ENCODE assay signal across 13 cellular contexts in the genomic region with DNA sequence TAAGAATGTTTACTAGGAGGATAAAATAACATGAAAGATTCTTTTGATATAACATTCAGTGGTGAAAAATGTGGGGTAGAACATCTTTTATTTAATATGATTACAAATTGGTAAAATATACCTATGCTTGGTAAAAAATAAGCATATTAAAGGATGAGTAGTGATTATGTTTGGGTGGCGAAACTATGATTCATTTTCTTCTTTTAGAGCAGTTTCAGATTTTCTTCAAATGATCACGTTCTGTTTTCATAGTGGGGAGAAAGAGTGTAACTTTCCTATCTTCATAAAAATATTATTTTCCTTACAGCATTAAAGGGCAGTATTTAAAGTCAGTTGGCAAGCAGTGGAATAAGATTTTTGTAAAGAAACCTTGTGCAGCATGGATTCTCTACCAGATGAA. TPM values are rescaled to one million over a fixed set of nuclear protein-coding genes. Genes with fewer than 3 reads are reported as not detected.
DNase-seq lines count a peak whose midpoint lies in the region; ATAC-seq lines count a peak whose summit lies in the region.
"Had no signal": no experiment of that assay in that cellular context is flagged by ENCODE, and none has a peak within 500 bp of the region (broad histone marks: within the 10 kb centered on the region; RNA-seq: fewer than 3 reads in every experiment).

No MANE protein-coding gene starts in this region.

- no peaks in the 10 kb centered on the region for H3K9me3 Mint-ChIP-seq in activated T-cell treated with anti-CD3 and anti-CD28 coated beads, Interleukin-2, amount 50 U/mL, for 72 hours
- no peaks in the 10 kb centered on the region for H3K9me3 Mint-ChIP-seq in activated naive CD8-positive, alpha-beta T cell (ENCODE audit: low read depth)
- no peaks in the 10 kb centered on the region for H3K9me3 Mint-ChIP-seq in naive thymus-derived CD8-positive, alpha-beta T cell
- H3K9me3 Mint-ChIP-seq: GM23338 had no signal

- H3K4me1 Mint-ChIP-seq in activated T-cell treated with anti-CD3 and anti-CD28 coated beads, Interleukin-2, amount 50 U/mL, for 72 hours (ENCODE audit: low read depth), result peaks cover 40% of the 10 kb centered on the region
- peaks cover 56% of the 10 kb centered on the region for H3K4me1 Mint-ChIP-seq in activated naive CD8-positive, alpha-beta T cell (ENCODE audit: low read depth)
- H3K4me1 Mint-ChIP-seq in naive thymus-derived CD8-positive, alpha-beta T cell, result peaks cover 21 to 61% (median 49%) of the 10 kb centered on the region in 4 donors

- no peaks in the 10 kb centered on the region for H3K27me3 Mint-ChIP-seq in activated T-cell treated with anti-CD3 and anti-CD28 coated beads, Interleukin-2, amount 50 U/mL, for 72 hours (ENCODE audit: low read depth)
- no peaks in the 10 kb centered on the region for H3K27me3 Mint-ChIP-seq in activated naive CD8-positive, alpha-beta T cell
- no peaks in the 10 kb centered on the region for H3K27me3 Mint-ChIP-seq in naive thymus-derived CD8-positive, alpha-beta T cell

- peak; percentile 34 to 58 for ATAC-seq in activated CD4-positive, CD25-positive, alpha-beta regulatory T cell treated with anti-CD3 and anti-CD28 coated beads, Interleukin-2, amount 50 U/mL, for 24 hours
- no peak for ATAC-seq in activated T-cell treated with anti-CD3 and anti-CD28 coated beads, Interleukin-2, amount 50 U/mL, for 72 hours (replicated peaks in 1 of 2)
- ATAC-seq in naive thymus-derived CD8-positive, alpha-beta T cell, result no peak
- ATAC-seq: GM12878, GM23338 had no signal

- H3K36me3 Mint-ChIP-seq in activated T-cell treated with anti-CD3 and anti-CD28 coated beads, Interleukin-2, amount 50 U/mL, for 72 hours (ENCODE audit: insufficient read depth in 2 of 2), result peaks cover 2 to 5% of the 10 kb centered on the region in 2 donors
- H3K36me3 Mint-ChIP-seq in activated naive CD8-positive, alpha-beta T cell, result peaks cover 12% of the 10 kb centered on the region
- H3K36me3 Mint-ChIP-seq in naive thymus-derived CD8-positive, alpha-beta T cell, result peaks cover 0 to 22% (median 15%) of the 10 kb centered on the region in 3 donors

- POLR2A ChIA-PET in naive thymus-derived CD8-positive, alpha-beta T cell (lab: Charles Lee), result interaction anchor here (0.6 to 6.7 kb wide), 2 partner anchors 15 to 214 kb away, joined by 7 to 131 read pairs; a partner anchor contains a TSS

- H3K4me3 Mint-ChIP-seq in activated T-cell treated with anti-CD3 and anti-CD28 coated beads, Interleukin-2, amount 50 U/mL, for 72 hours, result peak overlapping the region in 1 of 2 donors; percentile 37
- H3K4me3 Mint-ChIP-seq in activated naive CD8-positive, alpha-beta T cell, result no peak overlapping the region
- peak overlapping the region in 6 of 10 donors; percentile 7 to 57 (median 44) for H3K4me3 Mint-ChIP-seq in naive thymus-derived CD8-positive, alpha-beta T cell
- H3K4me3 Mint-ChIP-seq: CD14-positive monocyte, GM23338 had no signal

- no peak for DNase-seq in activated CD4-positive, CD25-positive, alpha-beta regulatory T cell (lab: John Stamatoyannopoulos, UW)
- DNase-seq in activated T-cell treated with anti-CD3 and anti-CD28 coated beads, Interleukin-2, amount 50 U/mL, for 72 hours, result no peak
- DNase-seq in activated T-cell treated with anti-CD3 and anti-CD28 coated beads, Interleukin-2, amount 50 U/mL, for 1 hour, result no peak
- no peak for DNase-seq in naive thymus-derived CD8-positive, alpha-beta T cell
- DNase-seq in NCI-H1105 treated with DMSO at 0.1 percent for 48 hours (lab: John Stamatoyannopoulos, UW) (no peak), germinal center (ENCODE audit: low spot score) (no peak)
- DNase-seq: DMS79, H7 had no signal

- H3K27ac Mint-ChIP-seq in activated T-cell treated with anti-CD3 and anti-CD28 coated beads, Interleukin-2, amount 50 U/mL, for 72 hours, result peak overlapping the region; percentile 57
- H3K27ac Mint-ChIP-seq in activated naive CD8-positive, alpha-beta T cell, result peak overlapping the region; percentile 36
- peak overlapping the region in 9 of 10 donors; percentile 2 to 97 (median 86) for H3K27ac Mint-ChIP-seq in naive thymus-derived CD8-positive, alpha-beta T cell
- H3K27ac Mint-ChIP-seq: CD14-positive monocyte, GM23338 had no signal

RNA-seq across cellular contexts. Expression of a gene that starts 15.5 kb away (rescaled TPM):
- 10 to 100 TPM; 21.2 to 25.2 TPM for total RNA-seq in activated T-cell treated with anti-CD3 and anti-CD28 coated beads, Interleukin-2, amount 50 U/mL, for 72 hours
- total RNA-seq in naive thymus-derived CD8-positive, alpha-beta T cell, result 10 to 100 TPM; 15.6 to 18.5 TPM
- polyA plus RNA-seq in naive thymus-derived CD8-positive, alpha-beta T cell, result 10 to 100 TPM in 2 of 3 donors, 1 to 10 TPM in 1; 8.9 to 22.5 (median 15.8) TPM

RNA-seq across cellular contexts. Expression of a gene that starts 15.8 kb away (rescaled TPM):
- total RNA-seq in activated T-cell treated with anti-CD3 and anti-CD28 coated beads, Interleukin-2, amount 50 U/mL, for 72 hours, result 10 to 100 TPM; 32.5 to 42.1 TPM
- total RNA-seq in naive thymus-derived CD8-positive, alpha-beta T cell, result 1 to 10 TPM; 4.8 to 7.8 TPM
- polyA plus RNA-seq in naive thymus-derived CD8-positive, alpha-beta T cell, result 1 to 10 TPM; 1.7 to 2.9 (median 1.9) TPM

Comparison
In these comparisons a context has a peak if more than half of its experiments do, and no peak if none do; other contexts are left out.
1. ATAC-seq: peak in activated CD4-positive, CD25-positive, alpha-beta regulatory T cell treated with anti-CD3 and anti-CD28 coated beads, Interleukin-2, amount 50 U/mL, for 24 hours (2 of 2); none in activated T-cell treated with anti-CD3 and anti-CD28 coated beads, Interleukin-2, amount 50 U/mL, for 72 hours (0 of 2) and naive thymus-derived CD8-positive, alpha-beta T cell (0 of 2).
2. H3K27ac Mint-ChIP-seq: peak in every context shown above with its lines; median percentile 86 in naive thymus-derived CD8-positive, alpha-beta T cell; 57 in activated T-cell treated with anti-CD3 and anti-CD28 coated beads, Interleukin-2, amount 50 U/mL, for 72 hours; 36 in activated naive CD8-positive, alpha-beta T cell.